ENCODE assay signal across 1 cellular context in the genomic region with DNA sequence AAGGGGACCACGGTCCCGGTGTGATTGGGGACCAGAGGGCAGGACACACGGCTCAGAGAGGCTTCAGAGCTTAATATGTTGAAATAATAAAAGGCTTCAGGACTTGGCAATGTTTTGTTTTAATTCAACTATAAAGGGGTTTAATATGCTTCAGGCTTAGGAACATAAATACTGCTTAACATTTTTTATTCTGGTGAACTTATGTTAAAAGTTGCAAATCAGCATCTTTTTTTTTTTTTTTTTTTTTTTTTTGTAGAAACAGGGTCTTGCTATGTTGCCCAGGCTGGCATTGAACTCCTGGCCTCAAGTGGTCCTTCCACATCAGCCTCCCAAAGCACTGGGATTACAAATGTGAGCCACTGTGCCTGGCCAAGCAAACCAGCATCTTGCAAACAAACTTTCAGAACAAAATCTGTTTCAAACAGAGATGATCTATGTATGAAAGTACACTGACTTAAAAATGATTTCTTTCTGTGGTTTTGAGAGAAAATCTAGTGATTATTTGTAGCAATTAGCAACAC.
TF ChIP-seq lines count a peak whose summit lies in the region.

No MANE protein-coding gene starts in this region.

TF ChIP-seq in IMR-90, 13 proteins besides CTCF, POLR2A, EP300 and RAD21:
- TF ChIP-seq BHLHE40 (IDR thresholded peaks at IDR 0.05; ENCODE audit: low read depth, low read length) = no peak
- no peak for TF ChIP-seq FOS (IDR thresholded peaks at IDR 0.05; ENCODE audit: low read depth, low read length)
- no peak for TF ChIP-seq SMC3 (IDR thresholded peaks at IDR 0.05; ENCODE audit: low read depth, low read length)
- TF ChIP-seq CHD1 (IDR thresholded peaks at IDR 0.05; ENCODE audit: low read depth, low read length) = no peak
- no peak for TF ChIP-seq USF2 (IDR thresholded peaks at IDR 0.05; ENCODE audit: low read depth, low read length)
- no peak for TF ChIP-seq MAZ (IDR thresholded peaks at IDR 0.05; ENCODE audit: borderline replicate concordance, low read depth, low read length)
- TF ChIP-seq RCOR1 (IDR thresholded peaks at IDR 0.05; ENCODE audit: insufficient replicate concordance, low read length) = no peak
- TF ChIP-seq NFE2L2 (IDR thresholded peaks at IDR 0.05; ENCODE audit: low read depth, low read length) = no peak
- TF ChIP-seq MAFK (IDR thresholded peaks at IDR 0.05; ENCODE audit: low read depth, low read length) = no peak
TF ChIP-seq in IMR-90: peak in this region for 0.
